Comparison of ENCODE assay signal across 8 cellular contexts in the genomic region with DNA sequence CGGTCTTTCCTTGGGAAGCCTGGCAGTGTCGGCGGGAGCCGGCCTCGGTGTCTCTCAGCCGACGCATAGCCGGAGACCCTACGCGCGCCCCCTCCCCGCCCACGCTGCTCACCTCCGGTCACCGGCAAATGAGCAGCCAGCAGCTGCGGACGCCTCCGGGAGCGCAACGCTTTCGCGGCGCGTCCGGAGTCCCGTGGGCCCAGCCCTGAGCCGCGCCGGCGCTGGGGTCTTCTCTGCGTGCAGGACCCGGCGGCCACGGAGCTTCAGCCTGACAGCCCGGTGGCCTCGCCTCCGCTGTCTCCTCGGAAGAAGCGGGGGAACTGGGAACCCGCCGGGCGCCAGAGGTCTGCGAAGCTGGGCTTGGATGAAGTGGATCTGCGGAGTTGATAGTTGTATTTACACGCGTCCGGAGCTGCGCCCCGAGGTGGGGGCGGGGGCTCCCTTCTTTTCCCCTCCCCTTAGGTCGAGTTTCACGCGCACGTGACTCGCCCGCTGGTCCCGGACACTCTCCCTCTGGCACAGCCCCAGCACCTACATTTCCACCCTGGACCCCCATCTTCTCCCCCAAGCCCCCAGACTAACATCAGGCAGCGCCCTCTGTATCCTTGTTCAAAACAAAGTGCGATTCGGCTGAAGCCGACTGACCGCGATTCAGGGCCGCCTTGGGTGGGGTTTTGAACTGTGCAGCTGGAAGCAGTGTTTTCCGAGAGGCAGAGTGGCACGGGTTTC. TPM values are rescaled to one million over a fixed set of nuclear protein-coding genes. Genes with fewer than 3 reads are reported as not detected.
A peak's percentile ranks its signal among the peaks of the same experiment; 100 is the strongest.
DNase-seq lines count a peak whose midpoint lies in the region; ATAC-seq and TF ChIP-seq lines count a peak whose summit lies in the region.

A gene (minus strand): TSS at position 371 of the 729 bp plus-strand sequence. CDS start 1,591 bp downstream, outside the sequence.

- H3K27me3 ChIP-seq in OCI-LY1 (ENCODE audit: insufficient read depth, low read length) (no peaks in the 10 kb centered on the region), heart right ventricle (no peaks in the 10 kb centered on the region)

- H4K20me1 ChIP-seq in OCI-LY1 (ENCODE audit: insufficient read depth, low read length): no peaks in the 10 kb centered on the region

- peak; percentile 46 for ATAC-seq in activated CD4-positive, alpha-beta T cell treated with anti-CD3 and anti-CD28 coated beads for 36 hours
- ATAC-seq in HG02852 (IDR thresholded peaks at IDR 0.05; ENCODE audit: unreplicated experiment): peak; percentile 56
- peak; percentile 66 to 81 (median 78) for ATAC-seq in heart right ventricle

- H2AFZ ChIP-seq in OCI-LY1 (ENCODE audit: low read length): peak within 1 kb of the TSS; percentile 73

- H3K9ac ChIP-seq in OCI-LY1 (ENCODE audit: low read length): peak within 1 kb of the TSS; percentile 82

- no peaks in the 10 kb centered on the region for H3F3A ChIP-seq in OCI-LY1 (ENCODE audit: insufficient read depth, low read length)

- TF ChIP-seq CTCF in OCI-LY1 (IDR thresholded peaks at IDR 0.05; ENCODE audit: low read length): peak; percentile 15; the same call in 1 of the 2 replicates
- TF ChIP-seq CTCF in heart right ventricle (IDR thresholded peaks at IDR 0.05): peak in 2 of 9 donors; percentile 11 to 14

- no peaks in the 10 kb centered on the region for H3K27me3 Mint-ChIP-seq in activated CD4-positive, alpha-beta T cell treated with anti-CD3 and anti-CD28 coated beads for 36 hours

- H3K27ac Mint-ChIP-seq in activated CD4-positive, alpha-beta T cell treated with anti-CD3 and anti-CD28 coated beads for 36 hours: peak within 1 kb of the TSS; percentile 91

- 0 to 1% methylated on average over 66 of the region's 66 CpGs for WGBS in heart right ventricle, 2 donors

- H3K27ac ChIP-seq in OCI-LY1 (ENCODE audit: low read depth, low read length, poor library complexity, severe bottlenecking) (peak within 1 kb of the TSS; percentile 77), heart right ventricle (peak within 1 kb of the TSS; percentile 23 to 77 (median 64))

- H3K36me3 ChIP-seq in OCI-LY1 (ENCODE audit: insufficient read depth, low read length) (peaks cover 6% of the 10 kb centered on the region; the same call in 1 of the 2 replicates), heart right ventricle (peaks cover 0 to 4% (median 0%) of the 10 kb centered on the region in 9 donors)

- H3K4me3 ChIP-seq in OCI-LY1 (ENCODE audit: low read depth, low read length, poor library complexity, severe bottlenecking) (peak within 1 kb of the TSS; percentile 83), heart right ventricle (peak within 1 kb of the TSS; percentile 63 to 99 (median 92))

- H3K4me2 ChIP-seq in OCI-LY1 (ENCODE audit: low read length): peak within 1 kb of the TSS; percentile 88

- H3K4me1 ChIP-seq in OCI-LY1 (ENCODE audit: insufficient read depth, low read length, severe bottlenecking) (peaks cover 33% of the 10 kb centered on the region), heart right ventricle (peaks cover 0 to 21% (median 17%) of the 10 kb centered on the region in 9 donors)

- H3K9me2 ChIP-seq in OCI-LY1 (ENCODE audit: low read depth, low read length): no peaks in the 10 kb centered on the region

- H3K9me3 Mint-ChIP-seq in activated CD4-positive, alpha-beta T cell treated with anti-CD3 and anti-CD28 coated beads for 36 hours (ENCODE audit: low read depth): no peaks in the 10 kb centered on the region

- H3K36me3 Mint-ChIP-seq in activated CD4-positive, alpha-beta T cell treated with anti-CD3 and anti-CD28 coated beads for 36 hours (ENCODE audit: low read depth): peaks cover 2% of the 10 kb centered on the region

- CTCF ChIA-PET in activated CD4-positive, alpha-beta T cell treated with anti-CD3 and anti-CD28 coated beads for 36 hours (lab: Charles Lee): interaction anchor here (1.0 to 9.0 kb wide), 12 partner anchors 9 to 129 kb away, joined by 3 to 112 read pairs (median 8); a partner anchor contains a TSS

- intact Hi-C loops in activated CD4-positive, alpha-beta T cell treated with anti-CD3 and anti-CD28 coated beads for 36 hours (cut with DNase I, micrococcal nuclease): loop anchor here (1.0 to 5.0 kb wide), 4 partner anchors 15 to 88 kb away; a partner anchor contains a TSS
- intact Hi-C loops in heart right ventricle (cut with DNase I): loop anchor here in 2 of 10 donors (1.0 to 2.0 kb wide), 2 partner anchors 16 to 17 kb away; no protein-coding TSS in a partner anchor

- H3K9me3 ChIP-seq in OCI-LY1 (ENCODE audit: low read length) (no peaks in the 10 kb centered on the region), heart right ventricle (no peaks in the 10 kb centered on the region)

- DNase-seq in activated CD4-positive, alpha-beta T cell treated with anti-CD3 and anti-CD28 coated beads for 36 hours: peak; percentile 62
- DNase-seq in activated CD4-positive, alpha-beta T cell treated with anti-CD3 and anti-CD28 coated beads, Interleukin-2, amount 50 U/mL, for 1 hour: no peak
- DNase-seq in activated naive CD4-positive, alpha-beta T cell treated with anti-CD3 and anti-CD28 coated beads, Interleukin-2, amount 50 U/mL, for 16 hours: peak; percentile 49
- DNase-seq in heart right ventricle (peak; percentile 54 to 70), renal cortical epithelial cell (ENCODE audit: low read depth) (peak; percentile 14), kidney tubule cell (ENCODE audit: low spot score) (no peak)

- H3K4me1 Mint-ChIP-seq in activated CD4-positive, alpha-beta T cell treated with anti-CD3 and anti-CD28 coated beads for 36 hours: peaks cover 31% of the 10 kb centered on the region

- no peaks in the 10 kb centered on the region for H3K79me2 ChIP-seq in OCI-LY1 (ENCODE audit: insufficient read depth, low read length)

- POLR2A ChIA-PET in activated CD4-positive, alpha-beta T cell treated with anti-CD3 and anti-CD28 coated beads for 36 hours (lab: Charles Lee): interaction anchor here (1.0 kb wide), 1 partner anchor 22 kb away, joined by 3 read pairs; no protein-coding TSS in a partner anchor

- H3K4me3 Mint-ChIP-seq in activated CD4-positive, alpha-beta T cell treated with anti-CD3 and anti-CD28 coated beads for 36 hours: peak within 1 kb of the TSS; percentile 91

RNA-seq across cellular contexts. Expression of the gene that starts here (rescaled TPM):
- total RNA-seq in activated CD4-positive, alpha-beta T cell treated with anti-CD3 and anti-CD28 coated beads for 36 hours: 10 to 100 TPM; 27.6 to 28.7 TPM
- total RNA-seq in heart right ventricle (1 to 10 TPM; 3.4 to 8.9 (median 4.7) TPM), renal cortical epithelial cell (1.2 TPM in 2 replicates)
- 10 to 100 TPM in 1 of 2 donors, 1 to 10 TPM in 1; 6.7 to 16.5 TPM for polyA plus RNA-seq in heart right ventricle

Comparison
In these comparisons a context has a peak if more than half of its experiments do, and no peak if none do; other contexts are left out.
1. DNase-seq: peak in activated CD4-positive, alpha-beta T cell treated with anti-CD3 and anti-CD28 coated beads for 36 hours (single experiment), activated naive CD4-positive, alpha-beta T cell treated with anti-CD3 and anti-CD28 coated beads, Interleukin-2, amount 50 U/mL, for 16 hours (single experiment), heart right ventricle (2 of 2) and renal cortical epithelial cell (single experiment); none in activated CD4-positive, alpha-beta T cell treated with anti-CD3 and anti-CD28 coated beads, Interleukin-2, amount 50 U/mL, for 1 hour (single experiment) and kidney tubule cell (single experiment).
2. Peak in every context shown above with its lines, with median percentiles within 50 percentile points of each other: ATAC-seq.